ENCODE assay signal across 16 cellular contexts in the genomic region with DNA sequence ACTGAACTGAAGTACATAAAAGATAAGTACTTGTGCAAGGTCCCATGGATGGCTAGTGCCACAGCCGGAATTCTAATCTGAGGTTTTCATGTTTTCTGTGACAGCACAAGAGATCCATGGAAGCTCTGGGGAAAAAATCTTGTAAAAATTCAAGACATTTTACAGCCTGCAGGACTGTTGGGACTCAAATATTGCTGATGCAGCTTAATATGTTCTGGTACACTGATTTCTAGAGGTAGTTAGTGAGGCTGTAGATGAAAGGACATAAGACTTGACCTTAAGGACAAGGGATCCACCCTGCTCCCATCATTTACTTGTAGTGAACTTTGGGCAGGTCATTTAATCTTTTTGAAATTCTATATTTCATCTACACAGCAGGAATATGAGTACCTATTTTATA.
DNase-seq lines count a peak whose midpoint lies in the region; ATAC-seq, FAIRE-seq and TF ChIP-seq lines count a peak whose summit lies in the region.
"Had no signal": no experiment of that assay in that cellular context is flagged by ENCODE, and none has a peak within 500 bp of the region (broad histone marks: within the 10 kb centered on the region; RNA-seq: fewer than 3 reads in every experiment).

No MANE protein-coding gene starts in this region.

- POLR2A ChIA-PET in A549 (lab: Yijun Ruan, JAX): no interaction called here
- POLR2A ChIA-PET in K562 (lab: Yijun Ruan, JAX): no interaction called here

- H3K36me3 ChIP-seq in K562 (ENCODE audit: control insufficient read depth, insufficient read depth, low read length) (no peaks in the 10 kb centered on the region), parathyroid adenoma (ENCODE audit: control insufficient read depth, insufficient read depth, low read length) (no peaks in the 10 kb centered on the region)
- H3K36me3 ChIP-seq: BLaER1 had no signal

- H3K4me1 ChIP-seq in A549 (no peaks in the 10 kb centered on the region), K562 (replicated peaks in 1 of 2; ENCODE audit: control insufficient read depth in 2 of 2, insufficient read depth in 2 of 2, low read length in 2 of 2) (no peaks in the 10 kb centered on the region), parathyroid adenoma (peaks cover 2% of the 10 kb centered on the region)
- H3K4me1 ChIP-seq: BLaER1, Caco-2 had no signal

- H3K9ac ChIP-seq in K562 (ENCODE audit: insufficient read depth in 1 of 2, low read depth in 2 of 2, low read length in 2 of 2) (no peak overlapping the region), parathyroid adenoma (no peak overlapping the region)
- H3K9ac ChIP-seq: BLaER1, GM23248 had no signal

- no peak for TF ChIP-seq POLR2A in A549 (IDR thresholded peaks at IDR 0.05; ENCODE audit: low read length)
- TF ChIP-seq POLR2A in H54 (IDR thresholded peaks at IDR 0.05; ENCODE audit: low read depth, low read length): no peak
- TF ChIP-seq POLR2A in K562 (conservative IDR thresholded peaks at IDR 0.05): no peak

- H2AFZ ChIP-seq in K562 (ENCODE audit: low read depth, low read length) (no peak overlapping the region), parathyroid adenoma (peak overlapping the region; percentile 3)
- H2AFZ ChIP-seq: GM23248 had no signal

- ATAC-seq in A549 (no peak), K562 (no peak), HG03520 (IDR thresholded peaks at IDR 0.05; ENCODE audit: unreplicated experiment) (no peak)
- ATAC-seq: CD8-positive, alpha-beta T cell had no signal

- no peaks in the 10 kb centered on the region for H3K79me2 ChIP-seq in K562 (ENCODE audit: control insufficient read depth, insufficient read depth, low read length)
- H3K79me2 ChIP-seq in parathyroid adenoma: no peaks in the 10 kb centered on the region

- BruUV-seq in K562 (replicated peaks; lab: Mats Ljungman, UMichigan): no TSS peak

- TF ChIP-seq RAD21 in A549 (conservative IDR thresholded peaks at IDR 0.05 in 1 of 2, IDR thresholded peaks at IDR 0.05 in 1 of 2) (no peak), K562 (CRISPR knock-in tag; conservative IDR thresholded peaks at IDR 0.05 in 1 of 2, IDR thresholded peaks at IDR 0.05 in 1 of 2) (no peak)

- H3K27ac ChIP-seq in A549 (no peak overlapping the region), K562 (ENCODE audit: extremely low read depth, low read depth, low read length) (no peak overlapping the region), parathyroid adenoma (peak overlapping the region; percentile 66)
- H3K27ac ChIP-seq: BLaER1, GM23248 had no signal

- CTCF ChIA-PET in A549 (lab: Yijun Ruan, JAX) (no interaction called here), K562 (lab: Yijun Ruan, JAX; ENCODE audit: low intra/inter-chr PET ratio) (no interaction called here)

- no peaks in the 10 kb centered on the region for H3K9me1 ChIP-seq in K562 (ENCODE audit: control insufficient read depth, insufficient read depth, low read length)

- no peak for TF ChIP-seq CTCF in A549 (IDR thresholded peaks at IDR 0.05)
- TF ChIP-seq CTCF in K562 (IDR thresholded peaks at IDR 0.05 in 2 of 3, conservative IDR thresholded peaks at IDR 0.05 in 1 of 3; ENCODE audit: insufficient read depth in 2 of 3, low read depth in 1 of 3, low read length in 3 of 3): no peak
- TF ChIP-seq CTCF in parathyroid adenoma (IDR thresholded peaks at IDR 0.05): no peak

- no peak overlapping the region for H3K4me3 ChIP-seq in A549
- no peak overlapping the region for H3K4me3 ChIP-seq in K562
- H3K4me3 ChIP-seq in parathyroid adenoma (ENCODE audit: low read depth, low read length): no peak overlapping the region
- H3K4me3 ChIP-seq: BLaER1, GM23248 had no signal

- H3K27me3 ChIP-seq in K562 (ENCODE audit: control insufficient read depth in 2 of 2, insufficient read depth in 2 of 2, low read length in 2 of 2): no peaks in the 10 kb centered on the region
- H3K27me3 ChIP-seq in parathyroid adenoma (ENCODE audit: control insufficient read depth, insufficient read depth, low read length): no peaks in the 10 kb centered on the region
- H3K27me3 ChIP-seq: BLaER1 had no signal

- in situ Hi-C loops in K562 (cut with MboI): no loop called here

- no peak for DNase-seq in A549 (ENCODE audit: low read depth in 1 of 2, low spot score in 1 of 2)
- no peak for DNase-seq in H54 (ENCODE audit: insufficient read length, low spot score)
- DNase-seq in K562 (ENCODE audit: extremely low read depth in 1 of 4, low spot score in 3 of 4): no peak
- DNase-seq in SHP77 treated with DMSO at 0.1 percent for 48 hours (lab: John Stamatoyannopoulos, UW): no peak
- DNase-seq: Caco-2; CD4-positive, CD25-positive, alpha-beta regulatory T cell; CD8-positive, alpha-beta T cell; DMS153; DND-41; GM23248; H7; HCEC 1CT had no signal

- H3K4me2 ChIP-seq in A549 (no peak overlapping the region), K562 (ENCODE audit: insufficient read depth, low read length) (no peak overlapping the region), parathyroid adenoma (ENCODE audit: low read length) (no peak overlapping the region)
- H3K4me2 ChIP-seq: BLaER1 had no signal

- no peak for TF ChIP-seq EP300 in A549 (IDR thresholded peaks at IDR 0.05)
- no peak for TF ChIP-seq EP300 in K562 (IDR thresholded peaks at IDR 0.05; ENCODE audit: low read length)

- intact Hi-C loops in K562 (cut with micrococcal nuclease): no loop called here

- WGBS in A549 (ENCODE audit: missing lambda C conversion rate): 74% methylated on average over 1 of the region's 1 CpG
- 13% methylated on average over 1 of the region's 1 CpG for WGBS in K562 (ENCODE audit: insufficient coverage, low coverage, missing lambda C conversion rate)

- no peaks in the 10 kb centered on the region for H4K20me1 ChIP-seq in K562 (replicated peaks; ENCODE audit: control insufficient read depth, insufficient read depth, low read length)
- H4K20me1 ChIP-seq: BLaER1 had no signal

- FAIRE-seq in A549 (lab: Jason Lieb, UNC): no peak
- FAIRE-seq in H54 (lab: Jason Lieb, UNC): peak; percentile 27
- FAIRE-seq in K562 (lab: Jason Lieb, UNC): no peak
- FAIRE-seq: GM12892 had no signal

- H3K9me3 ChIP-seq in A549: no peaks in the 10 kb centered on the region
- H3K9me3 ChIP-seq in K562 (replicated peaks; ENCODE audit: control insufficient read depth, insufficient read depth, low read depth, low read length): no peaks in the 10 kb centered on the region
- no peaks in the 10 kb centered on the region for H3K9me3 ChIP-seq in parathyroid adenoma (ENCODE audit: control insufficient read depth, low read length)
- H3K9me3 ChIP-seq: BLaER1, Caco-2 had no signal

TF ChIP-seq in A549, 52 proteins besides CTCF, POLR2A, EP300 and RAD21:
- TF ChIP-seq MAFK (IDR thresholded peaks at IDR 0.05; ENCODE audit: partially characterized antibody): peak; percentile 83
- TF ChIP-seq, protein P1, sequence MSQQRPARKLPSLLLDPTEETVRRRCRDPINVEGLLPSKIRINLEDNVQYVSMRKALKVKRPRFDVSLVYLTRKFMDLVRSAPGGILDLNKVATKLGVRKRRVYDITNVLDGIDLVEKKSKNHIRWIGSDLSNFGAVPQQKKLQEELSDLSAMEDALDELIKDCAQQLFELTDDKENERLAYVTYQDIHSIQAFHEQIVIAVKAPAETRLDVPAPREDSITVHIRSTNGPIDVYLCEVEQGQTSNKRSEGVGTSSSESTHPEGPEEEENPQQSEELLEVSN (IDR thresholded peaks at IDR 0.05; ENCODE audit: borderline replicate concordance, low read depth): no peak

TF ChIP-seq in K562, 482 proteins besides CTCF, POLR2A, EP300 and RAD21:
- TF ChIP-seq MAFK (IDR thresholded peaks at IDR 0.05; ENCODE audit: low read length) (0 out of 2 replicates have a peak, but pooled peaks have one; percentile 6), TOE1 (IDR thresholded peaks at IDR 0.05; ENCODE audit: borderline replicate concordance) (no peak), TOE1 (CRISPR knock-in tag; IDR thresholded peaks at IDR 0.05; ENCODE audit: borderline replicate concordance, low read depth) (no peak), MAFF (IDR thresholded peaks at IDR 0.05; ENCODE audit: low read length) (peak; percentile 57), FOXJ2 (tag; IDR thresholded peaks at IDR 0.05) (no peak)
- TF ChIP-seq, protein P2, sequence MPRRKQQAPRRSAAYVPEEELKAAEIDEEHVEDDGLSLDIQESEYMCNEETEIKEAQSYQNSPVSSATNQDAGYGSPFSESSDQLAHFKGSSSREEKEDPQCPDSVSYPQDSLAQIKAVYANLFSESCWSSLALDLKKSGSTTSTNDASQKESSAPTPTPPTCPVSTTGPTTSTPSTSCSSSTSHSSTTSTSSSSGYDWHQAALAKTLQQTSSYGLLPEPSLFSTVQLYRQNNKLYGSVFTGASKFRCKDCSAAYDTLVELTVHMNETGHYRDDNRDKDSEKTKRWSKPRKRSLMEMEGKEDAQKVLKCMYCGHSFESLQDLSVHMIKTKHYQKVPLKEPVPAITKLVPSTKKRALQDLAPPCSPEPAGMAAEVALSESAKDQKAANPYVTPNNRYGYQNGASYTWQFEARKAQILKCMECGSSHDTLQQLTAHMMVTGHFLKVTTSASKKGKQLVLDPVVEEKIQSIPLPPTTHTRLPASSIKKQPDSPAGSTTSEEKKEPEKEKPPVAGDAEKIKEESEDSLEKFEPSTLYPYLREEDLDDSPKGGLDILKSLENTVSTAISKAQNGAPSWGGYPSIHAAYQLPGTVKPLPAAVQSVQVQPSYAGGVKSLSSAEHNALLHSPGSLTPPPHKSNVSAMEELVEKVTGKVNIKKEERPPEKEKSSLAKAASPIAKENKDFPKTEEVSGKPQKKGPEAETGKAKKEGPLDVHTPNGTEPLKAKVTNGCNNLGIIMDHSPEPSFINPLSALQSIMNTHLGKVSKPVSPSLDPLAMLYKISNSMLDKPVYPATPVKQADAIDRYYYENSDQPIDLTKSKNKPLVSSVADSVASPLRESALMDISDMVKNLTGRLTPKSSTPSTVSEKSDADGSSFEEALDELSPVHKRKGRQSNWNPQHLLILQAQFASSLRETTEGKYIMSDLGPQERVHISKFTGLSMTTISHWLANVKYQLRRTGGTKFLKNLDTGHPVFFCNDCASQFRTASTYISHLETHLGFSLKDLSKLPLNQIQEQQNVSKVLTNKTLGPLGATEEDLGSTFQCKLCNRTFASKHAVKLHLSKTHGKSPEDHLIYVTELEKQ (CRISPR knock-in tag; IDR thresholded peaks at IDR 0.05): no peak
TF ChIP-seq in K562: peak in this region for 2.
